In the genomic region with DNA sequence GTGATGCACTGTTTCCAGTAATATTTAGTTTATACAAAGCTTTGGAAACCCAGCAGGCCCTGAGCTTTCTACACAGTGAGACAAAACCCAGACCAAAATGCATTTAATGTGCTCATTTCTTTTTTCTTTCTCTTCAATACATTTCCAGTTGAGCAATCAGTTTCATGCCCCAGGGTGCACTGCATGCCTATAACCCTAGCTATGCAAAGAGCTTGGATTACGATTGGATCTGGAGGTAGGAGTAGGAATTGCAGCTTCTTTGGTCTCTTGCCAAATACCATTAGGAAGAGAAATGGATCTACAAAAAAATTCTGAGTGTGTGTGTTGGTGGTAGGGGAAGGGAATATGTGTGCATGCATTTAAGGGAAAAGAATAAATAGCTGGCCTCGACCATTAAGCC, we compare ENCODE assay signal across 18 cellular contexts.
A peak's percentile ranks its signal among the peaks of the same experiment; 100 is the strongest.
DNase-seq lines count a peak whose midpoint lies in the region; ATAC-seq and TF ChIP-seq lines count a peak whose summit lies in the region.
"Had no signal": no experiment of that assay in that cellular context is flagged by ENCODE, and none has a peak within 500 bp of the region (broad histone marks: within the 10 kb centered on the region; RNA-seq: fewer than 3 reads in every experiment).

No MANE protein-coding gene starts in this region.

- in situ Hi-C loops in astrocyte of the cerebellum (cut with HindIII; ENCODE audit: low sequenced_read_pairs): no loop called here

- POLR2A ChIA-PET in A673 (lab: Charles Lee; ENCODE audit: low non-redundant PET): no interaction called here

- WGBS in body of pancreas, 2 donors: 49 to 62% methylated on average over 2 of the region's 2 CpGs

- H3K4me1 ChIP-seq in A673 (ENCODE audit: insufficient read depth, low read length, poor library complexity, severe bottlenecking) (no peaks in the 10 kb centered on the region), body of pancreas (no peaks in the 10 kb centered on the region)
- H3K4me1 ChIP-seq: HAP-1, upper lobe of left lung had no signal

- H3K9me3 ChIP-seq in A673 (ENCODE audit: low read depth, low read length, poor library complexity, severe bottlenecking) (no peaks in the 10 kb centered on the region), body of pancreas (no peaks in the 10 kb centered on the region)
- H3K9me3 ChIP-seq: HAP-1, upper lobe of left lung had no signal

- TF ChIP-seq POLR2A in body of pancreas (IDR thresholded peaks at IDR 0.05): no peak

- ATAC-seq in body of pancreas: no peak
- ATAC-seq: left lobe of liver had no signal

- CTCF ChIA-PET in A673 (lab: Charles Lee): interaction anchor here (0.9 kb wide), 1 partner anchor 323 kb away, joined by 3 read pairs; no protein-coding TSS in a partner anchor

- H3K4me3 ChIP-seq in A673 (ENCODE audit: low read depth, low read length, poor library complexity, severe bottlenecking) (no peak overlapping the region), astrocyte of the cerebellum (ENCODE audit: low read depth, low read length) (no peak overlapping the region), body of pancreas (no peak overlapping the region)
- H3K4me3 ChIP-seq: HAP-1, upper lobe of left lung had no signal

- BruUV-seq in A673 (replicated peaks; lab: Mats Ljungman, UMichigan): no TSS peak

- H3K27ac ChIP-seq in A673 (ENCODE audit: low read depth, low read length, poor library complexity, severe bottlenecking) (no peak overlapping the region), body of pancreas (no peak overlapping the region)
- H3K27ac ChIP-seq: upper lobe of left lung, VCaP had no signal

- DNase-seq in A673 (ENCODE audit: low spot score) (peak; percentile 63), NCI-H146 (lab: John Stamatoyannopoulos, UW) (peak; percentile 42), astrocyte of the cerebellum (ENCODE audit: low read depth) (peak; percentile 3), left kidney (ENCODE audit: low read depth, low spot score) (peak; percentile 55), body of pancreas (no peak), NK-92 (lab: John Stamatoyannopoulos, UW; ENCODE audit: unreplicated experiment) (no peak), NCI-H510A treated with DMSO at 0.1 percent for 48 hours (lab: John Stamatoyannopoulos, UW) (no peak), NAMALWA (ENCODE audit: low spot score) (no peak)
- DNase-seq: activated CD4-positive, alpha-beta T cell treated with anti-CD3 and anti-CD28 coated beads, Interleukin-2, amount 50 U/mL, for 48 hours; activated naive CD4-positive, alpha-beta T cell treated with anti-CD3 and anti-CD28 coated beads for 36 hours; CD4-positive, CD25-positive, alpha-beta regulatory T cell; DND-41; hippocampal formation; stimulated activated CD4-positive, alpha-beta T cell treated with anti-CD3 and anti-CD28 coated beads, Interleukin-1b, Interleukin-23, amount 100 ng/mL, for 48 hours; upper lobe of left lung had no signal

- no peak for TF ChIP-seq CTCF in A673 (conservative IDR thresholded peaks at IDR 0.05; ENCODE audit: low read depth, low read length)
- TF ChIP-seq CTCF in astrocyte of the cerebellum (IDR thresholded peaks at IDR 0.05; ENCODE audit: low read depth, low read length, missing control alignments): no peak
- no peak for TF ChIP-seq CTCF in body of pancreas (IDR thresholded peaks at IDR 0.05)

- intact Hi-C loops in A673 (cut with micrococcal nuclease; ENCODE audit: unreplicated experiment): no loop called here
- intact Hi-C loops in body of pancreas (cut with DNase I): no loop called here

- H3K36me3 ChIP-seq in A673 (ENCODE audit: insufficient read depth, low read length, poor library complexity, severe bottlenecking): no peaks in the 10 kb centered on the region
- no peaks in the 10 kb centered on the region for H3K36me3 ChIP-seq in body of pancreas (replicated peaks in 1 of 2; ENCODE audit: insufficient read depth in 1 of 2, low read depth in 2 of 2)
- H3K36me3 ChIP-seq: HAP-1, upper lobe of left lung had no signal

- no peaks in the 10 kb centered on the region for H3K27me3 ChIP-seq in A673 (replicated peaks; ENCODE audit: insufficient read depth, low read depth, low read length, poor library complexity)
- H3K27me3 ChIP-seq in body of pancreas: no peaks in the 10 kb centered on the region
- H3K27me3 ChIP-seq: upper lobe of left lung had no signal

Comparison
In these comparisons a context has a peak if more than half of its experiments do, and no peak if none do; other contexts are left out.
1. DNase-seq: peak in A673 (single experiment), NCI-H146 (single experiment), astrocyte of the cerebellum (single experiment) and left kidney (single experiment); none in body of pancreas (0 of 4), NK-92 (single experiment), NCI-H510A treated with DMSO at 0.1 percent for 48 hours (single experiment) and NAMALWA (single experiment).